ENCODE assay signal across 11 cellular contexts in genomic region chr1:171898956-171899355, GRCh38. TPM values are rescaled to one million over a fixed set of nuclear protein-coding genes. Genes with fewer than 3 reads are reported as not detected.
DNase-seq lines count a peak whose midpoint lies in the region; ATAC-seq and TF ChIP-seq lines count a peak whose summit lies in the region.
"Had no signal": no experiment of that assay in that cellular context is flagged by ENCODE, and none has a peak within 500 bp of the region (broad histone marks: within the 10 kb centered on the region; RNA-seq: fewer than 3 reads in every experiment).

No MANE protein-coding gene starts in this region.

- no peak for TF ChIP-seq CTCF in GM23338 (conservative IDR thresholded peaks at IDR 0.05; ENCODE audit: low read depth in 2 of 2)
- TF ChIP-seq CTCF in PC-3 (conservative IDR thresholded peaks at IDR 0.05; ENCODE audit: low read depth, low read length), result no peak
- no peak for TF ChIP-seq CTCF in neural crest cell (conservative IDR thresholded peaks at IDR 0.05)
- no peak for TF ChIP-seq CTCF in GM13977 (IDR thresholded peaks at IDR 0.05; ENCODE audit: extremely low read depth, insufficient read depth, missing control alignments)

- ATAC-seq in GM23338 (peak; percentile 99), PC-3 (peak; percentile 29; the same call in 1 of the 2 replicates)
- ATAC-seq: activated CD8-positive, alpha-beta T cell treated with anti-CD3 and anti-CD28 coated beads for 36 hours had no signal

- H3K4me2 ChIP-seq in GM23338 (no peak overlapping the region), PC-3 (ENCODE audit: low read length) (no peak overlapping the region)

- H3K4me1 ChIP-seq in GM23338 (ENCODE audit: insufficient read depth) (peaks cover 13% of the 10 kb centered on the region; the same call in 1 of the 2 replicates), PC-3 (ENCODE audit: insufficient read depth, low read length) (no peaks in the 10 kb centered on the region)

- POLR2A ChIA-PET in PC-3 (lab: Charles Lee; ENCODE audit: unreplicated experiment), result no interaction called here

- H3K27ac ChIP-seq in GM23338 (ENCODE audit: low read depth), result 0 out of 2 replicates have a peak overlapping the region, but pooled peaks have one; percentile 4
- no peak overlapping the region for H3K27ac ChIP-seq in PC-3 (ENCODE audit: low read length)
- H3K27ac ChIP-seq: cardiac muscle cell had no signal

- H3K27ac Mint-ChIP-seq in GM23338 (peak overlapping the region; percentile 78), neural crest cell (ENCODE audit: unreplicated experiment) (peak overlapping the region; percentile 95)
- H3K27ac Mint-ChIP-seq: activated CD8-positive, alpha-beta T cell treated with anti-CD3 and anti-CD28 coated beads for 36 hours; CD4-positive, alpha-beta memory T cell had no signal

- BruUV-seq in PC-3 (replicated peaks; lab: Mats Ljungman, UMichigan), result no TSS peak

- in situ Hi-C loops in GM13977 (cut with MboI; ENCODE audit: low pct_unique_long_range_greater_than_20kb, low sequenced_read_pairs, unreplicated experiment), result no loop called here

- H3K36me3 Mint-ChIP-seq in GM23338 (ENCODE audit: low read depth), result peaks cover 4% of the 10 kb centered on the region; the same call in 2 of the 3 replicates
- no peaks in the 10 kb centered on the region for H3K36me3 Mint-ChIP-seq in neural crest cell (ENCODE audit: low read depth)

- no peaks in the 10 kb centered on the region; the same call in 2 of the 3 replicates for H3K9me3 Mint-ChIP-seq in GM23338
- peaks cover 2% of the 10 kb centered on the region for H3K9me3 Mint-ChIP-seq in neural crest cell
- H3K9me3 Mint-ChIP-seq: activated CD8-positive, alpha-beta T cell treated with anti-CD3 and anti-CD28 coated beads for 36 hours had no signal

- CTCF ChIA-PET in PC-3 (lab: Charles Lee), result no interaction called here

- peaks cover 4% of the 10 kb centered on the region for H3K27me3 Mint-ChIP-seq in GM23338 (ENCODE audit: insufficient read depth, low read depth, poor library complexity)
- H3K27me3 Mint-ChIP-seq in neural crest cell (ENCODE audit: low read depth), result no peaks in the 10 kb centered on the region

- H3K4me3 Mint-ChIP-seq in GM23338 (no peak overlapping the region), neural crest cell (no peak overlapping the region)
- H3K4me3 Mint-ChIP-seq: activated CD8-positive, alpha-beta T cell treated with anti-CD3 and anti-CD28 coated beads for 36 hours; CD4-positive, alpha-beta memory T cell had no signal

- H3K4me1 Mint-ChIP-seq in GM23338 (peaks cover 18% of the 10 kb centered on the region), neural crest cell (peaks cover 21% of the 10 kb centered on the region)

- H3F3A ChIP-seq in GM23338 (replicated peaks; ENCODE audit: low read depth) (no peaks in the 10 kb centered on the region), PC-3 (ENCODE audit: low read length, unreplicated experiment) (no peaks in the 10 kb centered on the region)

- peak overlapping the region; percentile 33; the same call in 1 of the 2 replicates for H2AFZ ChIP-seq in GM23338
- no peak overlapping the region for H2AFZ ChIP-seq in PC-3 (ENCODE audit: low read length)

- no peaks in the 10 kb centered on the region for H3K9me2 ChIP-seq in GM23338 (ENCODE audit: insufficient read depth)
- H3K9me2 ChIP-seq in PC-3 (replicated peaks; ENCODE audit: low read length), result no peaks in the 10 kb centered on the region

- peak; percentile 68 for DNase-seq in GM23338 (ENCODE audit: low spot score)
- DNase-seq in PC-3, result no peak
- peak; percentile 3 for DNase-seq in fibroblast of gingiva (ENCODE audit: low read depth)
- DNase-seq in neural crest cell (ENCODE audit: low read depth, low spot score), result peak; percentile 44
- DNase-seq in ureter (ENCODE audit: low spot score), result no peak
- DNase-seq in GM13977 (ENCODE audit: low spot score), result no peak
- no peak for DNase-seq in activated CD8-positive, alpha-beta memory T cell treated with anti-CD3 and anti-CD28 coated beads for 24 hours
- DNase-seq in activated CD4-positive, alpha-beta T cell treated with anti-CD3 and anti-CD28 coated beads, Interleukin-2, amount 50 U/mL, for 1 hour, result no peak
- DNase-seq: activated CD8-positive, alpha-beta T cell treated with anti-CD3 and anti-CD28 coated beads for 36 hours; CD4-positive, alpha-beta memory T cell had no signal

- H3K79me2 ChIP-seq in GM23338 (replicated peaks; ENCODE audit: insufficient read depth) (no peaks in the 10 kb centered on the region), PC-3 (ENCODE audit: low read length) (no peaks in the 10 kb centered on the region)

- no peaks in the 10 kb centered on the region for H4K20me1 ChIP-seq in GM23338 (replicated peaks; ENCODE audit: insufficient read depth)
- H4K20me1 ChIP-seq in PC-3 (ENCODE audit: low read length), result no peaks in the 10 kb centered on the region

- H3K36me3 ChIP-seq in GM23338 (ENCODE audit: insufficient read depth) (no peaks in the 10 kb centered on the region), PC-3 (ENCODE audit: low read depth, low read length) (no peaks in the 10 kb centered on the region)
- H3K36me3 ChIP-seq: cardiac muscle cell had no signal

- no peak overlapping the region for H3K9ac ChIP-seq in PC-3 (ENCODE audit: low read length)

- intact Hi-C loops in PC-3 (cut with micrococcal nuclease), result no loop called here

- H3K27me3 ChIP-seq in GM23338 (ENCODE audit: insufficient read depth), result no peaks in the 10 kb centered on the region
- peaks cover 52% of the 10 kb centered on the region for H3K27me3 ChIP-seq in PC-3 (ENCODE audit: low read length)
- H3K27me3 ChIP-seq: cardiac muscle cell had no signal

- H3K9me3 ChIP-seq in PC-3 (ENCODE audit: low read length), result no peaks in the 10 kb centered on the region

- H3K4me3 ChIP-seq in GM23338 (no peak overlapping the region), PC-3 (ENCODE audit: low read length) (no peak overlapping the region)
- H3K4me3 ChIP-seq: cardiac muscle cell had no signal

TF ChIP-seq in GM23338, 12 proteins besides CTCF, POLR2A, EP300 and RAD21 (continues in another document):
- TF ChIP-seq EZH2 (IDR thresholded peaks at IDR 0.05; ENCODE audit: low read depth, unreplicated experiment) (no peak), EZH2phosphoT487 (IDR thresholded peaks at IDR 0.05; ENCODE audit: unreplicated experiment) (no peak), ZNF331 (CRISPR knock-in tag; IDR thresholded peaks at IDR 0.05; ENCODE audit: low read depth) (no peak)
- TF ChIP-seq, protein P1, sequence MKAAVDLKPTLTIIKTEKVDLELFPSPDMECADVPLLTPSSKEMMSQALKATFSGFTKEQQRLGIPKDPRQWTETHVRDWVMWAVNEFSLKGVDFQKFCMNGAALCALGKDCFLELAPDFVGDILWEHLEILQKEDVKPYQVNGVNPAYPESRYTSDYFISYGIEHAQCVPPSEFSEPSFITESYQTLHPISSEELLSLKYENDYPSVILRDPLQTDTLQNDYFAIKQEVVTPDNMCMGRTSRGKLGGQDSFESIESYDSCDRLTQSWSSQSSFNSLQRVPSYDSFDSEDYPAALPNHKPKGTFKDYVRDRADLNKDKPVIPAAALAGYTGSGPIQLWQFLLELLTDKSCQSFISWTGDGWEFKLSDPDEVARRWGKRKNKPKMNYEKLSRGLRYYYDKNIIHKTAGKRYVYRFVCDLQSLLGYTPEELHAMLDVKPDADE (IDR thresholded peaks at IDR 0.05), result no peak

RNA-seq across cellular contexts. Expression of gene DNM3, which starts 57.7 kb away (rescaled TPM):
- 4.6 and 12.2 TPM in 2 replicates for total RNA-seq in GM23338 (2014; rRNA removed; shearing (Covaris generic))
- polyA plus RNA-seq in GM23338 (2016; fragmentation: Nextera tagmentation; extraction: Ambion mirVana), result 4.2 and 5.2 TPM in 2 replicates
- total RNA-seq in PC-3 (2014; rRNA removed), result 0.46 and 0.98 TPM in 2 replicates
- total RNA-seq in neural crest cell, result 3.5 and 3.9 TPM in 2 replicates
- 7.9 TPM for total RNA-seq in ureter
- polyA plus RNA-seq: cardiac muscle cell had no signal

Comparison
In these comparisons a context has a peak if more than half of its experiments do, and no peak if none do; other contexts are left out.
1. DNase-seq: peak in GM23338 (single experiment), fibroblast of gingiva (single experiment) and neural crest cell (single experiment); none in PC-3 (single experiment), ureter (single experiment), GM13977 (single experiment), activated CD8-positive, alpha-beta memory T cell treated with anti-CD3 and anti-CD28 coated beads for 24 hours (single experiment) and activated CD4-positive, alpha-beta T cell treated with anti-CD3 and anti-CD28 coated beads, Interleukin-2, amount 50 U/mL, for 1 hour (single experiment).